In genomic region chr12:47758584-47758833, GRCh38 we compare ENCODE assay signal across 1 cellular context.
TF ChIP-seq lines count a peak whose summit lies in the region.

No MANE protein-coding gene starts in this region.

TF ChIP-seq in SK-N-SH, 30 proteins besides CTCF, POLR2A, EP300 and RAD21 (continued from another document):
- no peak for TF ChIP-seq PBX3 (IDR thresholded peaks at IDR 0.05)
- TF ChIP-seq RFX5 (IDR thresholded peaks at IDR 0.05; ENCODE audit: low read length): no peak
- TF ChIP-seq NRF1 (IDR thresholded peaks at IDR 0.05; ENCODE audit: low read depth, low read length): no peak
- no peak for TF ChIP-seq REST (IDR thresholded peaks at IDR 0.05; ENCODE audit: low read depth, low read length)
- TF ChIP-seq TEAD4 (IDR thresholded peaks at IDR 0.05; ENCODE audit: borderline replicate concordance, insufficient read depth): no peak
- TF ChIP-seq MAX (IDR thresholded peaks at IDR 0.05; ENCODE audit: low read depth): no peak
